ENCODE assay signal across 7 cellular contexts in genomic region chr1:92968138-92969032, GRCh38. TPM values are rescaled to one million over a fixed set of nuclear protein-coding genes. Genes with fewer than 3 reads are reported as not detected.
DNase-seq lines count a peak whose midpoint lies in the region; ATAC-seq, FAIRE-seq and TF ChIP-seq lines count a peak whose summit lies in the region.

No MANE protein-coding gene starts in this region.

- H3K27me3 ChIP-seq in DND-41 (ENCODE audit: insufficient read depth, low read length, poor library complexity): no peaks in the 10 kb centered on the region
- peaks cover 9% of the 10 kb centered on the region for H3K27me3 ChIP-seq in HL-60 (ENCODE audit: insufficient read depth, poor library complexity, severe bottlenecking)
- H3K27me3 ChIP-seq in adipocyte (replicated peaks; ENCODE audit: control insufficient read depth, insufficient read depth, low read length): no peaks in the 10 kb centered on the region

- H3K9me3 ChIP-seq in DND-41 (ENCODE audit: insufficient read depth, low read length, severe bottlenecking): no peaks in the 10 kb centered on the region
- H3K9me3 ChIP-seq in adipocyte (ENCODE audit: control insufficient read depth, low read length): no peaks in the 10 kb centered on the region

- no peaks in the 10 kb centered on the region for H3K36me3 Mint-ChIP-seq in naive B cell

- peaks cover 34 to 51% (median 38%) of the 10 kb centered on the region in 3 donors for H3K4me1 Mint-ChIP-seq in naive B cell

- TF ChIP-seq CTCF in DND-41 (IDR thresholded peaks at IDR 0.05; ENCODE audit: borderline replicate concordance, extremely low read depth, low read length, poor library complexity, severe bottlenecking) (peak; percentile 69), HL-60 (IDR thresholded peaks at IDR 0.05; ENCODE audit: insufficient read depth, low read length) (peak; percentile 4)

- no peaks in the 10 kb centered on the region for H4K20me1 ChIP-seq in DND-41 (ENCODE audit: insufficient read depth, low read length)

- H2AFZ ChIP-seq in DND-41 (ENCODE audit: low read depth, low read length): 0 out of 2 replicates have a peak overlapping the region, but pooled peaks have one; percentile 11

- peak overlapping the region in 2 of 8 donors; percentile 18 to 49 for H3K4me3 Mint-ChIP-seq in naive B cell

- intact Hi-C loops in Right ventricle myocardium inferior (cut with DNase I): loop anchor here (10.0 kb wide), 1 partner anchor 114 kb away; no protein-coding TSS in a partner anchor

- no peak overlapping the region for H3K27ac ChIP-seq in DND-41 (ENCODE audit: low read length)
- no peak overlapping the region for H3K27ac ChIP-seq in HL-60 (replicated peaks)

- H3K4me2 ChIP-seq in DND-41 (ENCODE audit: insufficient read depth, low read length): no peak overlapping the region

- no peak for FAIRE-seq in HTR-8/SVneo (lab: Jason Lieb, UNC)

- H3K9ac ChIP-seq in DND-41 (ENCODE audit: low read depth, low read length): no peak overlapping the region
- no peak overlapping the region for H3K9ac ChIP-seq in adipocyte (ENCODE audit: low read length)

- H3K36me3 ChIP-seq in DND-41 (ENCODE audit: insufficient read depth, low read length) (no peaks in the 10 kb centered on the region), adipocyte (ENCODE audit: control insufficient read depth, insufficient read depth, low read length, severe bottlenecking) (no peaks in the 10 kb centered on the region)

- H3K79me2 ChIP-seq in DND-41 (ENCODE audit: insufficient read depth, low read length): no peaks in the 10 kb centered on the region

- ATAC-seq in DND-41 (ENCODE audit: insufficient read depth, low read depth): peak; percentile 38
- peak; percentile 62 for ATAC-seq in GM19035 (IDR thresholded peaks at IDR 0.05; ENCODE audit: unreplicated experiment)
- peak; percentile 47 to 62 for ATAC-seq in naive B cell (ENCODE audit: low read depth in 2 of 2)
- ATAC-seq in Right ventricle myocardium inferior: no peak

- peaks cover 42% of the 10 kb centered on the region for H3K4me1 ChIP-seq in DND-41 (ENCODE audit: insufficient read depth, low read length)
- peaks cover 3% of the 10 kb centered on the region for H3K4me1 ChIP-seq in adipocyte (ENCODE audit: control insufficient read depth, insufficient read depth, low read length)

- H3K9me3 Mint-ChIP-seq in naive B cell: no peaks in the 10 kb centered on the region

- H3K27ac Mint-ChIP-seq in naive B cell: peak overlapping the region in 2 of 6 donors; percentile 26 to 38

- no peaks in the 10 kb centered on the region for H3K27me3 Mint-ChIP-seq in naive B cell

- no peak for DNase-seq in DND-41
- no peak for DNase-seq in HL-60 (ENCODE audit: low read depth in 1 of 2, low spot score in 1 of 2)
- DNase-seq in adipocyte (ENCODE audit: low read depth): peak; percentile 27
- DNase-seq in naive B cell: no peak
- DNase-seq in HTR-8/SVneo (ENCODE audit: insufficient read length, low spot score): no peak
- DNase-seq in Right ventricle myocardium inferior (ENCODE audit: missing footprints): no peak

- H3K4me3 ChIP-seq in DND-41 (ENCODE audit: low read depth in 1 of 2, low read length in 2 of 2) (no peak overlapping the region), HL-60 (replicated peaks; ENCODE audit: insufficient read depth, low read length) (no peak overlapping the region), adipocyte (ENCODE audit: low read length) (no peak overlapping the region)

RNA-seq across cellular contexts. Expression of gene DIPK1A, which starts 7.1 kb away (rescaled TPM):
- polyA plus RNA-seq in naive B cell (ENCODE audit: low read depth in 6 of 6): 10 to 100 TPM; 26.0 to 57.3 (median 32.4) TPM
- total RNA-seq in Right ventricle myocardium inferior: 6.7 TPM
